In the genomic region with DNA sequence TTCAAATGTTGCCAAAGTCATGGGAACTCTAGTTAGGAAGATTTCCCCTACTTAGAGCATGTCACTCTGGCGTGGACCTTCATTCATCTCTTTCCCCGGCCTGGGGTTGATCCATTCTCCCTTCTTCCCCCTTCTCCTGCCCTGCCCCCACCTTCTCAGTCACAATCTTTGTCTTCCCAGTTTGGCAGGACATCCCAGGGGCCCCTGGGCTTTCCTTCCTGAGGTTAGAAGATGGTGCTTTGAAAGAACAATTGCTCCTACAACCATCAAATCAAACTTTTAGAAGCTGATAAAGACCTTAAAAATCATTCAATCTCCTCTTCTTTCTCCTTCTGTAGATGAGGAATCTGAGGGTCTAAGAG, we compare ENCODE assay signal across 8 cellular contexts.
DNase-seq lines count a peak whose midpoint lies in the region; ATAC-seq and TF ChIP-seq lines count a peak whose summit lies in the region.

No MANE protein-coding gene starts in this region.

- H3K36me3 Mint-ChIP-seq in CD14-positive monocyte (peaks cover 68 to 84% of the 10 kb centered on the region in 2 donors), endodermal cell (ENCODE audit: low read depth) (no peaks in the 10 kb centered on the region), progenitor cell of endocrine pancreas (ENCODE audit: insufficient read depth) (no peaks in the 10 kb centered on the region)

- H3K4me1 Mint-ChIP-seq in CD14-positive monocyte, result peaks cover 36% of the 10 kb centered on the region
- peaks cover 28% of the 10 kb centered on the region for H3K4me1 Mint-ChIP-seq in endodermal cell
- H3K4me1 Mint-ChIP-seq in progenitor cell of endocrine pancreas (ENCODE audit: low read depth), result peaks cover 25% of the 10 kb centered on the region

- DNase-seq in CD14-positive monocyte (ENCODE audit: low spot score), result no peak
- DNase-seq in MM.1S, result no peak
- peak; percentile 38 for DNase-seq in endodermal cell
- DNase-seq in progenitor cell of endocrine pancreas (ENCODE audit: low spot score, unreplicated experiment), result no peak
- DNase-seq in hippocampal formation (lab: John Stamatoyannopoulos, UW), result no peak
- DNase-seq in SIG-M5 treated with dmso at 0.1 percent for 504 hours (lab: John Stamatoyannopoulos, UW; ENCODE audit: unreplicated experiment), result no peak
- no peak for DNase-seq in activated effector memory CD4-positive, alpha-beta T cell treated with anti-CD3 and anti-CD28 coated beads, Interleukin-2, amount 50 U/mL, for 16 hours

- H3K4me2 ChIP-seq in MM.1S (ENCODE audit: low read depth, low read length), result peak overlapping the region; percentile 87

- H3K27ac ChIP-seq in MM.1S (ENCODE audit: low read length), result peak overlapping the region; percentile 46; the same call in 1 of the 2 replicates
- H3K27ac ChIP-seq in endodermal cell (ENCODE audit: low read depth, low read length), result no peak overlapping the region

- no peaks in the 10 kb centered on the region for H3K36me3 ChIP-seq in MM.1S (replicated peaks; ENCODE audit: insufficient read depth, low read length)
- no peaks in the 10 kb centered on the region for H3K36me3 ChIP-seq in endodermal cell (ENCODE audit: control insufficient read depth, insufficient read depth, low read length)

- no peak overlapping the region for H3K9ac ChIP-seq in MM.1S (ENCODE audit: low read length)
- no peak overlapping the region for H3K9ac ChIP-seq in endodermal cell (ENCODE audit: extremely low read depth, low read length, poor library complexity, severe bottlenecking)

- H3K4me3 Mint-ChIP-seq in CD14-positive monocyte (peak overlapping the region in 1 of 2 donors; percentile 55), endodermal cell (no peak overlapping the region), progenitor cell of endocrine pancreas (ENCODE audit: low read depth) (no peak overlapping the region)

- no peaks in the 10 kb centered on the region for H3K27me3 Mint-ChIP-seq in CD14-positive monocyte (ENCODE audit: low read depth in 3 of 3)
- peaks cover 2% of the 10 kb centered on the region for H3K27me3 Mint-ChIP-seq in endodermal cell (ENCODE audit: insufficient read depth)
- H3K27me3 Mint-ChIP-seq in progenitor cell of endocrine pancreas, result peaks cover 7% of the 10 kb centered on the region

- H3K4me3 ChIP-seq in MM.1S (ENCODE audit: low read length), result no peak overlapping the region
- no peak overlapping the region for H3K4me3 ChIP-seq in endodermal cell (ENCODE audit: low read length)

- H3K79me2 ChIP-seq in MM.1S (ENCODE audit: low read length), result no peaks in the 10 kb centered on the region

- H3K27ac Mint-ChIP-seq in CD14-positive monocyte (peak overlapping the region; percentile 87 to 94 (median 90)), endodermal cell (peak overlapping the region; percentile 55), progenitor cell of endocrine pancreas (peak overlapping the region; percentile 87)

- no peak overlapping the region for H2AFZ ChIP-seq in MM.1S (ENCODE audit: low read length)

- WGBS in endodermal cell (ENCODE audit: insufficient coverage in 1 of 2, insufficient read length in 1 of 2), 2 experiments, result 88 to 100% methylated on average over 2 of the region's 2 CpGs

- H3K9me3 Mint-ChIP-seq in CD14-positive monocyte (no peaks in the 10 kb centered on the region), endodermal cell (no peaks in the 10 kb centered on the region), progenitor cell of endocrine pancreas (ENCODE audit: low read depth) (no peaks in the 10 kb centered on the region)

- H3K9me3 ChIP-seq in MM.1S (replicated peaks; ENCODE audit: insufficient read depth, low read length) (no peaks in the 10 kb centered on the region), endodermal cell (ENCODE audit: control insufficient read depth, low read length) (no peaks in the 10 kb centered on the region)

- TF ChIP-seq CTCF in CD14-positive monocyte (IDR thresholded peaks at IDR 0.05) (no peak), MM.1S (IDR thresholded peaks at IDR 0.05; ENCODE audit: low read length) (no peak), endodermal cell (conservative IDR thresholded peaks at IDR 0.05) (no peak), progenitor cell of endocrine pancreas (IDR thresholded peaks at IDR 0.05; ENCODE audit: unreplicated experiment) (no peak)

- no peaks in the 10 kb centered on the region for H3K9me2 ChIP-seq in MM.1S (replicated peaks; ENCODE audit: insufficient read depth, low read length)

- H3K27me3 ChIP-seq in MM.1S (replicated peaks; ENCODE audit: insufficient read depth, low read length) (no peaks in the 10 kb centered on the region), endodermal cell (ENCODE audit: control insufficient read depth, insufficient read depth, low read length, poor library complexity, severe bottlenecking) (no peaks in the 10 kb centered on the region)

- H3F3A ChIP-seq in MM.1S (ENCODE audit: insufficient read depth, low read length), result peaks cover 18% of the 10 kb centered on the region

- H3K4me1 ChIP-seq in MM.1S (ENCODE audit: low read length), result peaks cover 33% of the 10 kb centered on the region
- peaks cover 5% of the 10 kb centered on the region for H3K4me1 ChIP-seq in endodermal cell (ENCODE audit: control insufficient read depth, insufficient read depth, low read length)

- no peaks in the 10 kb centered on the region for H4K20me1 ChIP-seq in MM.1S (ENCODE audit: insufficient read depth, low read length)

- intact Hi-C loops in CD14-positive monocyte (cut with micrococcal nuclease), result no loop called here

- ATAC-seq in GM19351 (IDR thresholded peaks at IDR 0.05; ENCODE audit: unreplicated experiment), result no peak
